ENCODE assay signal across 25 cellular contexts in the genomic region with DNA sequence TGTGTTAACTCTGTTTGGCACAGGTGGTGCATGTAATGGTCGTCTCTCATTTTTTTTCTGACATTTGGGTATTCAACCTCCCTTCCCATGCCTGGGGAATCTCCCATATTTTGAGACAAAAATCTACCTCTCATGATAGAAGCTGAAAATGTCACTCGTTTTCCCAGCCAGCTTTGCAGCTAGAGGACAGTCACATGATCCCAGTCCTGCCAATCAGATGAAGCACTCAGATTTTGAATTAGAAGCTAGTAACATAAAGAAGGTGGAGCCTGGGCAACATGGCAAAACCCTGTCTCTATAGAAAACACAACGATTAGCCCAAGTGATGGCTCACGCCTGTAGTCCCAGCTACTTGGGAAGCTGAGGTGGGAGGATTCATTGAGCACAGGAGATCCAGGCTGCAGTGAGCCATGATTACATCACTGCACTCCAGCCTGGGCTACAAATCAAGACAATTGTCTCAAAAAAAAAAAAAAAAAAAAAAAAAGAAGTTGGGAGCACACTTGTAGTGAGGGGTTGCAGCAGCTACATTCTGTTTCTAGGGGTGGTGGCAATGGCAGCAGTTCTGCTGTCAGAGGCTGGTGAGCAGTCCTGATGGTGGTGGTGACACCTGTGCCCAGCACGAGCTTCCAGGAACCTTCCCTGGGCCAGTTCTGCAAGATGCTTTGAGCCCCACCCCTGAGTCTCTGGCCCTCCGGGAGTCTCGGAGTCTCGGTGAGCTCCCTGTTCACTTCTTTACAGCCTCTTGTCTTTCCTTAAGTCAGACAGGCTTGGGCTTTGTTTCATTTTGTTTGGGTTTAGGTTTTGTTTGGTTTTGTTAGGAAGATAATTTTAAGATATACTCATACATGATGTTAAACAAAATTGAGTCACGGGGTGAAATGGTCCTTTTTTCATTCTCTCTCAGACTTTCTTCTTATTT.
DNase-seq lines count a peak whose midpoint lies in the region; ATAC-seq and TF ChIP-seq lines count a peak whose summit lies in the region.
"Had no signal": no experiment of that assay in that cellular context is flagged by ENCODE, and none has a peak within 500 bp of the region (broad histone marks: within the 10 kb centered on the region; RNA-seq: fewer than 3 reads in every experiment).

No MANE protein-coding gene starts in this region.

- H3K27me3 ChIP-seq in spleen (replicated peaks in 1 of 7) (peaks cover 0 to 34% (median 0%) of the 10 kb centered on the region in 7 donors), heart right ventricle (peaks cover 0 to 75% (median 56%) of the 10 kb centered on the region in 7 donors)

- H3K4me3 ChIP-seq in HEK293 (ENCODE audit: low read depth, low read length) (no peak overlapping the region), WI38 (ENCODE audit: low read depth, low read length) (peak overlapping the region; percentile 36; the same call in 1 of the 2 replicates), fibroblast of the aortic adventitia (ENCODE audit: low read depth, low read length) (no peak overlapping the region), spleen (no peak overlapping the region), heart right ventricle (no peak overlapping the region)
- H3K4me3 ChIP-seq: sigmoid colon, thoracic aorta had no signal

- no peak for TF ChIP-seq CTCF in HEK293 (tag by site-specific recombination; IDR thresholded peaks at IDR 0.05)
- no peak for TF ChIP-seq CTCF in WI38 (IDR thresholded peaks at IDR 0.05; ENCODE audit: low read depth, low read length)
- no peak for TF ChIP-seq CTCF in fibroblast of the aortic adventitia (IDR thresholded peaks at IDR 0.05; ENCODE audit: insufficient read depth, low read length)
- TF ChIP-seq CTCF in spleen (IDR thresholded peaks at IDR 0.05 in 8 of 11, conservative IDR thresholded peaks at IDR 0.05 in 3 of 11) = no peak
- no peak for TF ChIP-seq CTCF in heart right ventricle (IDR thresholded peaks at IDR 0.05)

- DNase-seq in fibroblast of the aortic adventitia (ENCODE audit: low read depth) (peak; percentile 14), spleen (peak; percentile 49), heart right ventricle (no peak), DMS153 treated with DMSO at 0.1 percent for 48 hours (lab: John Stamatoyannopoulos, UW; ENCODE audit: unreplicated experiment) (no peak), NCI-H510A treated with DMSO at 0.1 percent for 48 hours (lab: John Stamatoyannopoulos, UW) (no peak)
- no peak for DNase-seq in activated CD4-positive, CD25-positive, alpha-beta regulatory T cell treated with anti-CD3 and anti-CD28 coated beads, Interleukin-2, amount 50 U/mL, for 72 hours
- DNase-seq: activated CD4-positive, alpha-beta memory T cell treated with anti-CD3 and anti-CD28 coated beads for 36 hours; activated gamma-delta T cell treated with Interleukin-2 at 50 U/mL for 16 hours; activated T-cell treated with anti-CD3 and anti-CD28 coated beads for 4 hours; CD4-positive, alpha-beta T cell; DMS153; H7; mesendoderm; naive thymus-derived CD8-positive, alpha-beta T cell; NCI-H774; sigmoid colon; stimulated activated CD4-positive, alpha-beta T cell treated with anti-CD3 and anti-CD28 coated beads, Interleukin-1b, Interleukin-23, amount 100 ng/mL, for 48 hours; T-helper 17 cell; WERI-Rb-1 had no signal

- ATAC-seq in heart right ventricle = no peak
- ATAC-seq: HepG2; naive thymus-derived CD8-positive, alpha-beta T cell; stimulated activated memory B cell treated with anti-CD40 and anti-IgM and Interleukin-4, amounts not matched to agents 10 μg/mL and 1 μg/mL and 100 μg/mL, for 72 hours; T-helper 17 cell had no signal

- intact Hi-C loops in spleen (cut with DNase I; ENCODE audit: low total_unique reads) = no loop called here
- intact Hi-C loops in heart right ventricle (cut with DNase I) = no loop called here

- H3K36me3 ChIP-seq in HEK293 (ENCODE audit: control insufficient read depth in 2 of 2, insufficient read depth in 1 of 2, low read length in 2 of 2) (no peaks in the 10 kb centered on the region), spleen (no peaks in the 10 kb centered on the region), heart right ventricle (no peaks in the 10 kb centered on the region)
- H3K36me3 ChIP-seq: sigmoid colon, thoracic aorta, WERI-Rb-1 had no signal

- POLR2A ChIA-PET in HEK293 (lab: Yijun Ruan, JAX) = interaction anchor here (0.7 kb wide), 1 partner anchor 132 kb away, joined by 7 read pairs; no protein-coding TSS in a partner anchor

- WGBS in spleen, 5 donors = 69 to 77% (median 72%) methylated on average over 9 of the region's 9 CpGs
- 65 to 66% methylated on average over 9 of the region's 9 CpGs for WGBS in heart right ventricle, 2 donors

- H3K9me3 ChIP-seq in HEK293 (ENCODE audit: control insufficient read depth, insufficient read depth, low read depth, low read length) (no peaks in the 10 kb centered on the region), spleen (no peaks in the 10 kb centered on the region), heart right ventricle (no peaks in the 10 kb centered on the region)
- H3K9me3 ChIP-seq: sigmoid colon, thoracic aorta had no signal

- CTCF ChIA-PET in HEK293 (lab: Yijun Ruan, JAX) = no interaction called here

- no peaks in the 10 kb centered on the region for H3K4me1 ChIP-seq in HEK293 (ENCODE audit: control insufficient read depth, insufficient read depth, low read length)
- H3K4me1 ChIP-seq in spleen = peaks cover 0 to 5% (median 0%) of the 10 kb centered on the region in 6 donors
- no peaks in the 10 kb centered on the region for H3K4me1 ChIP-seq in heart right ventricle
- H3K4me1 ChIP-seq: parathyroid adenoma had no signal

- TF ChIP-seq POLR2A in spleen (IDR thresholded peaks at IDR 0.05) = no peak

- H3K27ac ChIP-seq in HEK293 (ENCODE audit: extremely low read depth, low read depth, low read length) = no peak overlapping the region
- H3K27ac ChIP-seq in spleen = no peak overlapping the region
- H3K27ac ChIP-seq in heart right ventricle = no peak overlapping the region
- H3K27ac ChIP-seq: parathyroid adenoma, sigmoid colon, thoracic aorta, WERI-Rb-1 had no signal

TF ChIP-seq in HEK293, 187 proteins besides CTCF, POLR2A, EP300 and RAD21:
- TF ChIP-seq, protein P1, sequence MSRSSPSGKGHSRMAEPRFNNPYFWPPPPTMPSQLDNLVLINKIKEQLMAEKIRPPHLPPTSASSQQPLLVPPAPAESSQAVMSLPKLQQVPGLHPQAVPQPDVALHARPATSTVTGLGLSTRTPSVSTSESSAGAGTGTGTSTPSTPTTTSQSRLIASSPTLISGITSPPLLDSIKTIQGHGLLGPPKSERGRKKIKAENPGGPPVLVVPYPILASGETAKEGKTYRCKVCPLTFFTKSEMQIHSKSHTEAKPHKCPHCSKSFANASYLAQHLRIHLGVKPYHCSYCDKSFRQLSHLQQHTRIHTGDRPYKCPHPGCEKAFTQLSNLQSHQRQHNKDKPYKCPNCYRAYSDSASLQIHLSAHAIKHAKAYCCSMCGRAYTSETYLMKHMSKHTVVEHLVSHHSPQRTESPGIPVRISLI (tag by site-specific recombination; IDR thresholded peaks at IDR 0.05) = peak; percentile 55; the same call in 1 of the 2 replicates
- TF ChIP-seq MYNN (tag by site-specific recombination; IDR thresholded peaks at IDR 0.05; ENCODE audit: borderline replicate concordance) = no peak

Comparison
In these comparisons a context has a peak if more than half of its experiments do, and no peak if none do; other contexts are left out.
1. DNase-seq: peak in fibroblast of the aortic adventitia (single experiment) and spleen (single experiment); none in heart right ventricle (0 of 2), activated CD4-positive, CD25-positive, alpha-beta regulatory T cell treated with anti-CD3 and anti-CD28 coated beads, Interleukin-2, amount 50 U/mL, for 72 hours (single experiment), DMS153 treated with DMSO at 0.1 percent for 48 hours (single experiment) and NCI-H510A treated with DMSO at 0.1 percent for 48 hours (single experiment).